ENCODE assay signal across 8 cellular contexts in the genomic region with DNA sequence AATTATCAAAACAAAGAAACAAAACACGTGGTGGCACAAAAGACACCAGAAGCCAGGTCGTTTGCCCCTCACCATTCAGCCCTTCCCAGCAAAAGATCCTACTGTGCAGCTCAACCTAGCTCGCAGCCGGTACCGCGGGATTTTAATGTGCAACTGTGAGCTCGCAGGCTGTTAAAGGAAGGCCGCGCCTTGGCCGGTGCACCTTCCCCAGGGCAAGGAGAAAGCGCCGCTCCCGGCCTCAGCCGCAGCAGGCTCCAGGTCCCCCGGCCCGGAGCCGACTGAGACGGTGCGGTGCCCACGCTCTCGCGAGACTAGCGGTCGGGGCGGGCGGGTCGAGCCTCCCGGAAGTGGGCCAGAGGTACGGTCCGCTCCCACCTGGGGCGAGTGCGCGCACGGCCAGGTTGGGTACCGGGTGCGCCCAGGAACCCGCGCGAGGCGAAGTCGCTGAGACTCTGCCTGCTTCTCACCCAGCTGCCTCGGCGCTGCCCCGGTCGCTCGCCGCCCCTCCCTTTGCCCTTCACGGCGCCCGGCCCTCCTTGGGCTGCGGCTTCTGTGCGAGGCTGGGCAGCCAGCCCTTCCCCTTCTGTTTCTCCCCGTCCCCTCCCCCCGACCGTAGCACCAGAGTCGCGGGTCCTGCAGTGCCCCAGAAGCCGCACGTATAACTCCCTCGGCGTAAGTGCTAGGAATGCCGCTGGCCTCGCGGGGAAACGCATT. TPM values are rescaled to one million over a fixed set of nuclear protein-coding genes. Genes with fewer than 3 reads are reported as not detected.
DNase-seq lines count a peak whose midpoint lies in the region; ATAC-seq and TF ChIP-seq lines count a peak whose summit lies in the region.

TSS of gene AGL (plus strand) at position 618 of the 714 bp plus-strand sequence. CDS start 682 bp downstream, outside the sequence.

- no peaks in the 10 kb centered on the region for H3K27me3 Mint-ChIP-seq in WTC11 (ENCODE audit: low read depth)

- H3K4me3 ChIP-seq in cardiac fibroblast (replicated peaks in 1 of 2; ENCODE audit: low read depth in 2 of 2, low read length in 2 of 2), result peak within 1 kb of the TSS; percentile 75 to 80

- H3K27ac Mint-ChIP-seq in WTC11, result peak within 1 kb of the TSS; percentile 94

- peaks cover 18% of the 10 kb centered on the region for H3K36me3 Mint-ChIP-seq in WTC11

- peak; percentile 97 for ATAC-seq in GM18520 (IDR thresholded peaks at IDR 0.05; ENCODE audit: unreplicated experiment)
- peak; percentile 88 for ATAC-seq in HG03060 (IDR thresholded peaks at IDR 0.05; ENCODE audit: low read depth, unreplicated experiment)
- ATAC-seq in WTC11, result peak; percentile 89

- DNase-seq in A172 (ENCODE audit: low spot score), result peak; percentile 64
- DNase-seq in NCI-H2196 (lab: John Stamatoyannopoulos, UW; ENCODE audit: unreplicated experiment), result peak; percentile 76
- DNase-seq in WTC11 (ENCODE audit: low spot score), result peak; percentile 88
- DNase-seq in cardiac fibroblast (ENCODE audit: low read depth in 2 of 2), result peak; percentile 70 to 78
- peak; percentile 70 for DNase-seq in inferior parietal cortex (ENCODE audit: extremely low spot score)
- DNase-seq in stimulated activated CD4-positive, alpha-beta T cell treated with anti-CD3 and anti-CD28 coated beads, Interleukin-12 subunit alpha, Interleukin-12 subunit beta, amount 100 ng/mL, for 4 hours, result peak; percentile 83

- peaks cover 47% of the 10 kb centered on the region for H3K4me1 Mint-ChIP-seq in WTC11

- no peaks in the 10 kb centered on the region for H3K9me3 Mint-ChIP-seq in WTC11

- POLR2A ChIA-PET in WTC11 (lab: Charles Lee), result interaction anchor here (0.6 to 1.6 kb wide), 3 partner anchors 120 to 221 kb away, joined by 3 to 5 read pairs (median 5); partner anchors contain the start of gene SLC35A3

- TF ChIP-seq CTCF in WTC11 (IDR thresholded peaks at IDR 0.05), result no peak
- no peak for TF ChIP-seq CTCF in cardiac fibroblast (IDR thresholded peaks at IDR 0.05; ENCODE audit: low read depth, low read length)

- CTCF ChIA-PET in WTC11 (lab: Charles Lee), result no interaction called here

- H3K4me3 Mint-ChIP-seq in WTC11, result peak within 1 kb of the TSS; percentile 92

TF ChIP-seq in WTC11, 78 proteins besides CTCF, POLR2A, EP300 and RAD21 (continues in another document):
- TF ChIP-seq E2F1 (CRISPR knock-in tag; IDR thresholded peaks at IDR 0.05), result peak; percentile 17; the same call in 1 of the 2 replicates
- no peak; the same call in 1 of the 2 replicates for TF ChIP-seq RELA (CRISPR knock-in tag; IDR thresholded peaks at IDR 0.05; ENCODE audit: borderline replicate concordance)
- TF ChIP-seq NFE2L1 (CRISPR knock-in tag; IDR thresholded peaks at IDR 0.05), result peak; percentile 81
- TF ChIP-seq ZNF121 (CRISPR knock-in tag; IDR thresholded peaks at IDR 0.05), result no peak
- 0 out of 2 replicates have a peak, but pooled peaks have one; percentile 82 for TF ChIP-seq CBFB (CRISPR knock-in tag; IDR thresholded peaks at IDR 0.05; ENCODE audit: low read depth)
- TF ChIP-seq GTF2I (CRISPR knock-in tag; conservative IDR thresholded peaks at IDR 0.05), result no peak
- TF ChIP-seq ZBTB21 (CRISPR knock-in tag; IDR thresholded peaks at IDR 0.05; ENCODE audit: borderline replicate concordance), result peak; percentile 79; the same call in 1 of the 2 replicates
- TF ChIP-seq ZNF671 (CRISPR knock-in tag; IDR thresholded peaks at IDR 0.05), result no peak
- TF ChIP-seq, protein P1, sequence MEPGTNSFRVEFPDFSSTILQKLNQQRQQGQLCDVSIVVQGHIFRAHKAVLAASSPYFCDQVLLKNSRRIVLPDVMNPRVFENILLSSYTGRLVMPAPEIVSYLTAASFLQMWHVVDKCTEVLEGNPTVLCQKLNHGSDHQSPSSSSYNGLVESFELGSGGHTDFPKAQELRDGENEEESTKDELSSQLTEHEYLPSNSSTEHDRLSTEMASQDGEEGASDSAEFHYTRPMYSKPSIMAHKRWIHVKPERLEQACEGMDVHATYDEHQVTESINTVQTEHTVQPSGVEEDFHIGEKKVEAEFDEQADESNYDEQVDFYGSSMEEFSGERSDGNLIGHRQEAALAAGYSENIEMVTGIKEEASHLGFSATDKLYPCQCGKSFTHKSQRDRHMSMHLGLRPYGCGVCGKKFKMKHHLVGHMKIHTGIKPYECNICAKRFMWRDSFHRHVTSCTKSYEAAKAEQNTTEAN (CRISPR knock-in tag; IDR thresholded peaks at IDR 0.05), result peak; percentile 88
- TF ChIP-seq PRRX2 (CRISPR knock-in tag; IDR thresholded peaks at IDR 0.05), result no peak
- TF ChIP-seq ZNF396 (CRISPR knock-in tag; IDR thresholded peaks at IDR 0.05; ENCODE audit: borderline replicate concordance), result no peak
- TF ChIP-seq, protein P2, sequence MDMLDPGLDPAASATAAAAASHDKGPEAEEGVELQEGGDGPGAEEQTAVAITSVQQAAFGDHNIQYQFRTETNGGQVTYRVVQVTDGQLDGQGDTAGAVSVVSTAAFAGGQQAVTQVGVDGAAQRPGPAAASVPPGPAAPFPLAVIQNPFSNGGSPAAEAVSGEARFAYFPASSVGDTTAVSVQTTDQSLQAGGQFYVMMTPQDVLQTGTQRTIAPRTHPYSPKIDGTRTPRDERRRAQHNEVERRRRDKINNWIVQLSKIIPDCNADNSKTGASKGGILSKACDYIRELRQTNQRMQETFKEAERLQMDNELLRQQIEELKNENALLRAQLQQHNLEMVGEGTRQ (CRISPR knock-in tag; IDR thresholded peaks at IDR 0.05), result peak; percentile 35; the same call in 1 of the 2 replicates
- no peak for TF ChIP-seq SMAD3 (CRISPR knock-in tag; IDR thresholded peaks at IDR 0.05; ENCODE audit: borderline replicate concordance)
- TF ChIP-seq, protein P3, sequence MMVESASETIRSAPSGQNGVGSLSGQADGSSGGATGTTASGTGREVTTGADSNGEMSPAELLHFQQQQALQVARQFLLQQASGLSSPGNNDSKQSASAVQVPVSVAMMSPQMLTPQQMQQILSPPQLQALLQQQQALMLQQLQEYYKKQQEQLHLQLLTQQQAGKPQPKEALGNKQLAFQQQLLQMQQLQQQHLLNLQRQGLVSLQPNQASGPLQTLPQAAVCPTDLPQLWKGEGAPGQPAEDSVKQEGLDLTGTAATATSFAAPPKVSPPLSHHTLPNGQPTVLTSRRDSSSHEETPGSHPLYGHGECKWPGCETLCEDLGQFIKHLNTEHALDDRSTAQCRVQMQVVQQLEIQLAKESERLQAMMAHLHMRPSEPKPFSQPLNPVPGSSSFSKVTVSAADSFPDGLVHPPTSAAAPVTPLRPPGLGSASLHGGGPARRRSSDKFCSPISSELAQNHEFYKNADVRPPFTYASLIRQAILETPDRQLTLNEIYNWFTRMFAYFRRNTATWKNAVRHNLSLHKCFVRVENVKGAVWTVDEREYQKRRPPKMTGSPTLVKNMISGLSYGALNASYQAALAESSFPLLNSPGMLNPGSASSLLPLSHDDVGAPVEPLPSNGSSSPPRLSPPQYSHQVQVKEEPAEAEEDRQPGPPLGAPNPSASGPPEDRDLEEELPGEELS (CRISPR knock-in tag; IDR thresholded peaks at IDR 0.05), result no peak
- 0 out of 2 replicates have a peak, but pooled peaks have one; percentile 72 for TF ChIP-seq ZNF138 (CRISPR knock-in tag; conservative IDR thresholded peaks at IDR 0.05)
- TF ChIP-seq SOX15 (CRISPR knock-in tag; IDR thresholded peaks at IDR 0.05), result no peak
- no peak for TF ChIP-seq RORB (CRISPR knock-in tag; IDR thresholded peaks at IDR 0.05)
- TF ChIP-seq, protein P4, sequence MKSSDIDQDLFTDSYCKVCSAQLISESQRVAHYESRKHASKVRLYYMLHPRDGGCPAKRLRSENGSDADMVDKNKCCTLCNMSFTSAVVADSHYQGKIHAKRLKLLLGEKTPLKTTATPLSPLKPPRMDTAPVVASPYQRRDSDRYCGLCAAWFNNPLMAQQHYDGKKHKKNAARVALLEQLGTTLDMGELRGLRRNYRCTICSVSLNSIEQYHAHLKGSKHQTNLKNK (CRISPR knock-in tag; IDR thresholded peaks at IDR 0.05), result no peak
- no peak for TF ChIP-seq ZNF416 (CRISPR knock-in tag; IDR thresholded peaks at IDR 0.05)
- TF ChIP-seq, protein P5, sequence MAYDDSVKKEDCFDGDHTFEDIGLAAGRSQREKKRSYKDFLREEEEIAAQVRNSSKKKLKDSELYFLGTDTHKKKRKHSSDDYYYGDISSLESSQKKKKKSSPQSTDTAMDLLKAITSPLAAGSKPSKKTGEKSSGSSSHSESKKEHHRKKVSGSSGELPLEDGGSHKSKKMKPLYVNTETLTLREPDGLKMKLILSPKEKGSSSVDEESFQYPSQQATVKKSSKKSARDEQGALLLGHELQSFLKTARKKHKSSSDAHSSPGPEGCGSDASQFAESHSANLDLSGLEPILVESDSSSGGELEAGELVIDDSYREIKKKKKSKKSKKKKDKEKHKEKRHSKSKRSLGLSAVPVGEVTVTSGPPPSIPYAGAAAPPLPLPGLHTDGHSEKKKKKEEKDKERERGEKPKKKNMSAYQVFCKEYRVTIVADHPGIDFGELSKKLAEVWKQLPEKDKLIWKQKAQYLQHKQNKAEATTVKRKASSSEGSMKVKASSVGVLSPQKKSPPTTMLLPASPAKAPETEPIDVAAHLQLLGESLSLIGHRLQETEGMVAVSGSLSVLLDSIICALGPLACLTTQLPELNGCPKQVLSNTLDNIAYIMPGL (CRISPR knock-in tag; IDR thresholded peaks at IDR 0.05), result peak; percentile 88
- TF ChIP-seq ERG (CRISPR knock-in tag; IDR thresholded peaks at IDR 0.05), result no peak

RNA-seq across cellular contexts. Expression of gene AGL, which starts in this region (rescaled TPM):
- 8.5 and 8.8 TPM in 2 replicates for total RNA-seq in A172 (2014; rRNA removed; shearing (Covaris generic))
- 20.2 to 22.5 TPM (median 21.6 TPM) in 3 replicates for total RNA-seq in WTC11 (2021)

Comparison
In these comparisons a context has a peak if more than half of its experiments do, and no peak if none do; other contexts are left out.
1. Peak in every context shown above with its lines: DNase-seq, ATAC-seq and H3K4me3 ChIP-seq.